In the genomic region with DNA sequence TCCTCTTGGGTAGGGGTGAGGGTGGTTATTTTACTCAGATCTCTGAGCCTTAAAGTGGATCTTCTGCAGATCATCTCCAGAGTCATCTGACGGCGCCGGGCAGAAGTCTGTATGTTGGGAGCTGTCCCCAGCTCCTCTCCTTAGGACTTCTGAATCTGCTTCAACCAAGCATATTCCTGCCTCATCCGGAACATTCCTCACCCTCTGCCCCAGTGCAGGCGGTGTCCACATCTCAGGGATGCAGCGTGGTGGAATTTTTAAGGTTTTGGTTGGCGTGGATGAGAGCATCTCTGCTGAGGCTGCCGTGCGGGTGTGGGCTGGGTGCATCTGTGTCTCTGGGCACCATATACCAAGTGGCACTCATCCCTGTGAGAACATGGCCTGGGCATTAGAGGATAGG, we compare ENCODE assay signal across 7 cellular contexts.
"Had no signal": no experiment of that assay in that cellular context is flagged by ENCODE, and none has a peak within 500 bp of the region (broad histone marks: within the 10 kb centered on the region; RNA-seq: fewer than 3 reads in every experiment).

No MANE protein-coding gene starts in this region.

- H3K4me2 ChIP-seq: GM23338 had no signal

- DNase-seq: H9, HCEC 1CT, HFFc6, IMR-90, KG1 had no signal

- ATAC-seq: GM23338, K562 had no signal

- H3K4me3 ChIP-seq: GM23338, K562 had no signal
